In genomic region chr9:131502781-131503625, GRCh38 we compare ENCODE assay signal across 2 cellular contexts.
A peak's percentile ranks its signal among the peaks of the same experiment; 100 is the strongest.
TF ChIP-seq lines count a peak whose summit lies in the region.

Gene POMT1, plus strand, starts transcription at chr9:131502918. Its CDS starts 1,301 bp downstream, at chr9:131504219.

TF ChIP-seq in HCT116, 20 proteins besides CTCF, POLR2A, EP300 and RAD21 (continued from another document):
- TF ChIP-seq MAX (IDR thresholded peaks at IDR 0.05) (peak; percentile 53), REST (IDR thresholded peaks at IDR 0.05; ENCODE audit: low read depth) (no peak), SRF (IDR thresholded peaks at IDR 0.05; ENCODE audit: low read depth) (peak; percentile 84), ZNF274 (IDR thresholded peaks at IDR 0.05; ENCODE audit: low read depth, low read length) (no peak), JUND (IDR thresholded peaks at IDR 0.05) (no peak), SIN3A (IDR thresholded peaks at IDR 0.05; ENCODE audit: low read depth) (no peak), ZFX (IDR thresholded peaks at IDR 0.05) (peak; percentile 51; the same call in 1 of the 2 replicates), ELF1 (IDR thresholded peaks at IDR 0.05; ENCODE audit: borderline replicate concordance, low read depth) (no peak), CEBPB (IDR thresholded peaks at IDR 0.05; ENCODE audit: low read depth) (no peak)

TF ChIP-seq in SK-N-SH treated with all-trans-retinoic acid at 6 μM for 48 hours, 23 proteins besides CTCF, POLR2A, EP300 and RAD21 (continued from another document):
- TF ChIP-seq ZFP3 (CRISPR knock-in tag; IDR thresholded peaks at IDR 0.05) (no peak), ZFP30 (CRISPR knock-in tag; IDR thresholded peaks at IDR 0.05) (no peak), OSR1 (CRISPR knock-in tag; IDR thresholded peaks at IDR 0.05) (no peak)
